In genomic region chr9:4982720-4983482, GRCh38 we compare ENCODE assay signal across 14 cellular contexts. TPM values are rescaled to one million over a fixed set of nuclear protein-coding genes. Genes with fewer than 3 reads are reported as not detected.
DNase-seq lines count a peak whose midpoint lies in the region; ATAC-seq and TF ChIP-seq lines count a peak whose summit lies in the region.
"Had no signal": no experiment of that assay in that cellular context is flagged by ENCODE, and none has a peak within 500 bp of the region (broad histone marks: within the 10 kb centered on the region; RNA-seq: fewer than 3 reads in every experiment).

No MANE protein-coding gene starts in this region.

- TF ChIP-seq POLR2A in gastrocnemius medialis (IDR thresholded peaks at IDR 0.05): no peak

- no peak overlapping the region for H3K4me3 Mint-ChIP-seq in activated CD4-positive, alpha-beta T cell treated with anti-CD3 and anti-CD28 coated beads, Interleukin-2, amount 10 ng/mL, durations not matched to agents 7 days and 5 days
- H3K4me3 Mint-ChIP-seq in IgD-negative memory B cell: peak overlapping the region in 3 of 4 donors; percentile 9 to 94 (median 50)

- no peak for DNase-seq in activated CD4-positive, alpha-beta T cell treated with anti-CD3 and anti-CD28 coated beads, Interleukin-2, amount 10 ng/mL, durations not matched to agents 7 days and 5 days
- DNase-seq in activated CD4-positive, alpha-beta T cell treated with anti-CD3 and anti-CD28 coated beads, Interleukin-2, amount 50 U/mL, for 1 hour: no peak
- no peak for DNase-seq in activated naive CD4-positive, alpha-beta T cell treated with anti-CD3 and anti-CD28 coated beads, Interleukin-2, amount 50 U/mL, for 72 hours (ENCODE audit: low spot score in 2 of 2)
- DNase-seq in gastrocnemius medialis (no peak), Ammon's horn (ENCODE audit: low spot score) (no peak), NCI-H2171 (lab: John Stamatoyannopoulos, UW) (no peak)
- DNase-seq: body of pancreas; effector CD4-positive, alpha-beta T cell; KG1; NCI-H2081 treated with DMSO at 0.1 percent for 48 hours; NCI-H774; SHP77 treated with DMSO at 0.1 percent for 48 hours had no signal

- no peaks in the 10 kb centered on the region for H3K36me3 ChIP-seq in gastrocnemius medialis

- H3K27me3 Mint-ChIP-seq in activated CD4-positive, alpha-beta T cell treated with anti-CD3 and anti-CD28 coated beads, Interleukin-2, amount 10 ng/mL, durations not matched to agents 7 days and 5 days: no peaks in the 10 kb centered on the region
- H3K27me3 Mint-ChIP-seq in IgD-negative memory B cell: no peaks in the 10 kb centered on the region

- no peaks in the 10 kb centered on the region for H3K9me3 ChIP-seq in gastrocnemius medialis
- H3K9me3 ChIP-seq: body of pancreas had no signal

- no peak overlapping the region for H3K4me3 ChIP-seq in gastrocnemius medialis
- H3K4me3 ChIP-seq: body of pancreas had no signal

- H3K4me1 ChIP-seq in gastrocnemius medialis: peaks cover 26 to 43% of the 10 kb centered on the region in 2 donors

- in situ Hi-C loops in gastrocnemius medialis (cut with MboI; ENCODE audit: low sequenced_read_pairs in 4 of 4): loop anchor here in 2 of 4 donors (10.0 to 25.0 kb wide), 2 partner anchors 218 to 629 kb away; no protein-coding TSS in a partner anchor

- H3K27ac ChIP-seq in gastrocnemius medialis: peak overlapping the region; percentile 93 to 98 (median 95)

- H3K36me3 Mint-ChIP-seq in activated CD4-positive, alpha-beta T cell treated with anti-CD3 and anti-CD28 coated beads, Interleukin-2, amount 10 ng/mL, durations not matched to agents 7 days and 5 days (ENCODE audit: low read depth): peaks cover 20% of the 10 kb centered on the region
- H3K36me3 Mint-ChIP-seq in IgD-negative memory B cell: no peaks in the 10 kb centered on the region
- H3K36me3 Mint-ChIP-seq in activated naive CD4-positive, alpha-beta T cell treated with anti-CD3 and anti-CD28 coated beads, Interleukin-2, amount 50 U/mL, for 72 hours: peaks cover 14 to 16% of the 10 kb centered on the region in 2 donors

- peak overlapping the region; percentile 97 for H3K27ac Mint-ChIP-seq in activated CD4-positive, alpha-beta T cell treated with anti-CD3 and anti-CD28 coated beads, Interleukin-2, amount 10 ng/mL, durations not matched to agents 7 days and 5 days
- H3K27ac Mint-ChIP-seq in IgD-negative memory B cell: peak overlapping the region in 2 of 3 donors; percentile 24 to 65
- peak overlapping the region; percentile 46 to 89 for H3K27ac Mint-ChIP-seq in activated naive CD4-positive, alpha-beta T cell treated with anti-CD3 and anti-CD28 coated beads, Interleukin-2, amount 50 U/mL, for 72 hours

- POLR2A ChIA-PET in activated CD4-positive, alpha-beta T cell treated with anti-CD3 and anti-CD28 coated beads, Interleukin-2, amount 10 ng/mL, durations not matched to agents 7 days and 5 days (lab: Charles Lee): interaction anchor here (0.7 kb wide), 1 partner anchor 190 kb away, joined by 3 read pairs; no protein-coding TSS in a partner anchor

- no peak for TF ChIP-seq CTCF in gastrocnemius medialis (IDR thresholded peaks at IDR 0.05 in 4 of 5, conservative IDR thresholded peaks at IDR 0.05 in 1 of 5)

- peaks cover 51% of the 10 kb centered on the region for H3K4me1 Mint-ChIP-seq in activated CD4-positive, alpha-beta T cell treated with anti-CD3 and anti-CD28 coated beads, Interleukin-2, amount 10 ng/mL, durations not matched to agents 7 days and 5 days
- peaks cover 29 to 43% (median 38%) of the 10 kb centered on the region in 3 donors for H3K4me1 Mint-ChIP-seq in IgD-negative memory B cell

- H3K27me3 ChIP-seq in gastrocnemius medialis: no peaks in the 10 kb centered on the region
- H3K27me3 ChIP-seq: body of pancreas had no signal

- no peaks in the 10 kb centered on the region for H3K9me3 Mint-ChIP-seq in activated CD4-positive, alpha-beta T cell treated with anti-CD3 and anti-CD28 coated beads, Interleukin-2, amount 10 ng/mL, durations not matched to agents 7 days and 5 days
- H3K9me3 Mint-ChIP-seq in IgD-negative memory B cell: no peaks in the 10 kb centered on the region
- no peaks in the 10 kb centered on the region for H3K9me3 Mint-ChIP-seq in activated naive CD4-positive, alpha-beta T cell treated with anti-CD3 and anti-CD28 coated beads, Interleukin-2, amount 50 U/mL, for 72 hours

- CTCF ChIA-PET in activated CD4-positive, alpha-beta T cell treated with anti-CD3 and anti-CD28 coated beads, Interleukin-2, amount 10 ng/mL, durations not matched to agents 7 days and 5 days (lab: Charles Lee): interaction anchor here (0.9 to 2.2 kb wide), 7 partner anchors 10 to 440 kb away, joined by 3 to 7 read pairs (median 4); no protein-coding TSS in a partner anchor

- intact Hi-C loops in gastrocnemius medialis (cut with DNase I; ENCODE audit: low total_unique reads): loop anchor here (10.0 kb wide), 3 partner anchors 318 to 622 kb away; partner anchors contain the start of genes PLGRKT, PLPP6 and SPATA6L

- no peak for ATAC-seq in activated naive CD4-positive, alpha-beta T cell treated with anti-CD3 and anti-CD28 coated beads, Interleukin-2, amount 50 U/mL, for 72 hours
- ATAC-seq in gastrocnemius medialis (no peak), HG03342 (IDR thresholded peaks at IDR 0.05; ENCODE audit: unreplicated experiment) (no peak)
- ATAC-seq: body of pancreas had no signal

RNA-seq across cellular contexts. Expression of gene JAK2, which starts 2.2 kb away (rescaled TPM):
- total RNA-seq in activated CD4-positive, alpha-beta T cell treated with anti-CD3 and anti-CD28 coated beads, Interleukin-2, amount 10 ng/mL, durations not matched to agents 7 days and 5 days: 10 to 100 TPM; 53.4 to 55.4 TPM
- polyA plus RNA-seq in IgD-negative memory B cell: 9.2 TPM
- 10 to 100 TPM; 16.4 to 30.4 TPM for total RNA-seq in activated naive CD4-positive, alpha-beta T cell treated with anti-CD3 and anti-CD28 coated beads, Interleukin-2, amount 50 U/mL, for 72 hours
- total RNA-seq in gastrocnemius medialis: 10 to 100 TPM in 2 of 4 donors, 1 to 10 TPM in 2; 4.6 to 16.5 (median 9.0) TPM

Comparison
In these comparisons a context has a peak if more than half of its experiments do, and no peak if none do; other contexts are left out.
1. H3K27ac Mint-ChIP-seq: peak in every context shown above with its lines; median percentile 97 in activated CD4-positive, alpha-beta T cell treated with anti-CD3 and anti-CD28 coated beads, Interleukin-2, amount 10 ng/mL, durations not matched to agents 7 days and 5 days; 68 in activated naive CD4-positive, alpha-beta T cell treated with anti-CD3 and anti-CD28 coated beads, Interleukin-2, amount 50 U/mL, for 72 hours; 44 in IgD-negative memory B cell.